22 cellular contexts compared by ENCODE assay signal in the genomic region with DNA sequence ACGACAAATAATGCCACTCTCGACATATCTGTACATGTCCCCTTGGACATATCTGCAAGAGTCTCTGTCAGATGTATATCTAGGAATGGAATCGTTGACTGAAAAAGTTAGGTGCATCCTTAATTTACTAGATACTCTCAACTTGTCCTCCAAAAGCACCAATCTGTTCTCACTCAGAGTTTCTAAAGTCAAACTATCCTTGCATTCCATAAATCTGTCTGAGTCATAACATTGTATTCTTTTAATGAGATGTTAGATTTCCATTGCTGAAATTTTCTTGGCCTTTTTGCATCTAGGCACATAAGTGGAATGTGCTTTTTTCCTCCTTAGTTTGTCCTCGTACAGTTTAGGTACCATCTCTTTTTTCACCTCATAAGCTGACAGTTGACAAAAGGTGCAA.
"Had no signal": no experiment of that assay in that cellular context is flagged by ENCODE, and none has a peak within 500 bp of the region (broad histone marks: within the 10 kb centered on the region; RNA-seq: fewer than 3 reads in every experiment).

No MANE protein-coding gene starts in this region.

- ATAC-seq: activated CD4-positive, alpha-beta T cell treated with anti-CD3 and anti-CD28 coated beads for 36 hours; activated T-cell treated with anti-CD3 and anti-CD28 coated beads, Interleukin-2, amount 50 U/mL, for 4 hours; gastrocnemius medialis; left cardiac atrium had no signal

- H3K4me3 ChIP-seq: cardiac muscle cell, gastrocnemius medialis, ovary, prostate gland, right atrium auricular region, upper lobe of left lung had no signal

- H3K27ac ChIP-seq: cardiac muscle cell, gastrocnemius medialis, neutrophil, ovary, prostate gland, right atrium auricular region, upper lobe of left lung had no signal

- H3K4me1 ChIP-seq: gastrocnemius medialis, prostate gland, right atrium auricular region, upper lobe of left lung had no signal

- H3K9me3 ChIP-seq: neutrophil, prostate gland had no signal

- H3K27me3 ChIP-seq: cardiac muscle cell, gastrocnemius medialis, neutrophil, ovary, right atrium auricular region, upper lobe of left lung had no signal

- DNase-seq: activated B cell treated with CpG ODN at 0.5 μM for 24 hours; activated CD4-positive, alpha-beta T cell treated with anti-CD3 and anti-CD28 coated beads for 36 hours; activated CD4-positive, alpha-beta T cell treated with anti-CD3 and anti-CD28 coated beads, Interleukin-2, amount 50 U/mL, for 48 hours; activated CD8-positive, alpha-beta memory T cell treated with anti-CD3 and anti-CD28 coated beads, Interleukin-2, amount 50 U/mL, for 48 hours; activated naive CD4-positive, alpha-beta T cell treated with Interleukin-2 at 50 U/mL for 16 hours; activated naive CD8-positive, alpha-beta T cell treated with anti-CD3 and anti-CD28 coated beads, Interleukin-2, amount 10 ng/mL, durations not matched to agents 7 days and 5 days; activated T-cell treated with anti-CD3 and anti-CD28 coated beads, Interleukin-2, amount 50 U/mL, for 4 hours; amygdala; effector CD4-positive, alpha-beta T cell; gastrocnemius medialis; head of caudate nucleus; left cardiac atrium; midbrain; ovary; stimulated activated CD4-positive, alpha-beta T cell treated with anti-CD3 and anti-CD28 coated beads, Interleukin-4, amount 100 ng/mL, for 24 hours; stimulated activated naive CD4-positive, alpha-beta T cell treated with Interleukin-2 at 50 U/mL for 16 hours; T1000; upper lobe of left lung had no signal
